In genomic region chr3:64642327-64643151, GRCh38 we compare ENCODE assay signal across 2 cellular contexts.
TF ChIP-seq lines count a peak whose summit lies in the region.

No MANE protein-coding gene starts in this region.

TF ChIP-seq in GM23338, 12 proteins besides CTCF, POLR2A, EP300 and RAD21:
- TF ChIP-seq ZNF331 (CRISPR knock-in tag; IDR thresholded peaks at IDR 0.05; ENCODE audit: low read depth) = no peak
- no peak for TF ChIP-seq NANOG (IDR thresholded peaks at IDR 0.05; ENCODE audit: borderline replicate concordance)
- TF ChIP-seq, protein P1, sequence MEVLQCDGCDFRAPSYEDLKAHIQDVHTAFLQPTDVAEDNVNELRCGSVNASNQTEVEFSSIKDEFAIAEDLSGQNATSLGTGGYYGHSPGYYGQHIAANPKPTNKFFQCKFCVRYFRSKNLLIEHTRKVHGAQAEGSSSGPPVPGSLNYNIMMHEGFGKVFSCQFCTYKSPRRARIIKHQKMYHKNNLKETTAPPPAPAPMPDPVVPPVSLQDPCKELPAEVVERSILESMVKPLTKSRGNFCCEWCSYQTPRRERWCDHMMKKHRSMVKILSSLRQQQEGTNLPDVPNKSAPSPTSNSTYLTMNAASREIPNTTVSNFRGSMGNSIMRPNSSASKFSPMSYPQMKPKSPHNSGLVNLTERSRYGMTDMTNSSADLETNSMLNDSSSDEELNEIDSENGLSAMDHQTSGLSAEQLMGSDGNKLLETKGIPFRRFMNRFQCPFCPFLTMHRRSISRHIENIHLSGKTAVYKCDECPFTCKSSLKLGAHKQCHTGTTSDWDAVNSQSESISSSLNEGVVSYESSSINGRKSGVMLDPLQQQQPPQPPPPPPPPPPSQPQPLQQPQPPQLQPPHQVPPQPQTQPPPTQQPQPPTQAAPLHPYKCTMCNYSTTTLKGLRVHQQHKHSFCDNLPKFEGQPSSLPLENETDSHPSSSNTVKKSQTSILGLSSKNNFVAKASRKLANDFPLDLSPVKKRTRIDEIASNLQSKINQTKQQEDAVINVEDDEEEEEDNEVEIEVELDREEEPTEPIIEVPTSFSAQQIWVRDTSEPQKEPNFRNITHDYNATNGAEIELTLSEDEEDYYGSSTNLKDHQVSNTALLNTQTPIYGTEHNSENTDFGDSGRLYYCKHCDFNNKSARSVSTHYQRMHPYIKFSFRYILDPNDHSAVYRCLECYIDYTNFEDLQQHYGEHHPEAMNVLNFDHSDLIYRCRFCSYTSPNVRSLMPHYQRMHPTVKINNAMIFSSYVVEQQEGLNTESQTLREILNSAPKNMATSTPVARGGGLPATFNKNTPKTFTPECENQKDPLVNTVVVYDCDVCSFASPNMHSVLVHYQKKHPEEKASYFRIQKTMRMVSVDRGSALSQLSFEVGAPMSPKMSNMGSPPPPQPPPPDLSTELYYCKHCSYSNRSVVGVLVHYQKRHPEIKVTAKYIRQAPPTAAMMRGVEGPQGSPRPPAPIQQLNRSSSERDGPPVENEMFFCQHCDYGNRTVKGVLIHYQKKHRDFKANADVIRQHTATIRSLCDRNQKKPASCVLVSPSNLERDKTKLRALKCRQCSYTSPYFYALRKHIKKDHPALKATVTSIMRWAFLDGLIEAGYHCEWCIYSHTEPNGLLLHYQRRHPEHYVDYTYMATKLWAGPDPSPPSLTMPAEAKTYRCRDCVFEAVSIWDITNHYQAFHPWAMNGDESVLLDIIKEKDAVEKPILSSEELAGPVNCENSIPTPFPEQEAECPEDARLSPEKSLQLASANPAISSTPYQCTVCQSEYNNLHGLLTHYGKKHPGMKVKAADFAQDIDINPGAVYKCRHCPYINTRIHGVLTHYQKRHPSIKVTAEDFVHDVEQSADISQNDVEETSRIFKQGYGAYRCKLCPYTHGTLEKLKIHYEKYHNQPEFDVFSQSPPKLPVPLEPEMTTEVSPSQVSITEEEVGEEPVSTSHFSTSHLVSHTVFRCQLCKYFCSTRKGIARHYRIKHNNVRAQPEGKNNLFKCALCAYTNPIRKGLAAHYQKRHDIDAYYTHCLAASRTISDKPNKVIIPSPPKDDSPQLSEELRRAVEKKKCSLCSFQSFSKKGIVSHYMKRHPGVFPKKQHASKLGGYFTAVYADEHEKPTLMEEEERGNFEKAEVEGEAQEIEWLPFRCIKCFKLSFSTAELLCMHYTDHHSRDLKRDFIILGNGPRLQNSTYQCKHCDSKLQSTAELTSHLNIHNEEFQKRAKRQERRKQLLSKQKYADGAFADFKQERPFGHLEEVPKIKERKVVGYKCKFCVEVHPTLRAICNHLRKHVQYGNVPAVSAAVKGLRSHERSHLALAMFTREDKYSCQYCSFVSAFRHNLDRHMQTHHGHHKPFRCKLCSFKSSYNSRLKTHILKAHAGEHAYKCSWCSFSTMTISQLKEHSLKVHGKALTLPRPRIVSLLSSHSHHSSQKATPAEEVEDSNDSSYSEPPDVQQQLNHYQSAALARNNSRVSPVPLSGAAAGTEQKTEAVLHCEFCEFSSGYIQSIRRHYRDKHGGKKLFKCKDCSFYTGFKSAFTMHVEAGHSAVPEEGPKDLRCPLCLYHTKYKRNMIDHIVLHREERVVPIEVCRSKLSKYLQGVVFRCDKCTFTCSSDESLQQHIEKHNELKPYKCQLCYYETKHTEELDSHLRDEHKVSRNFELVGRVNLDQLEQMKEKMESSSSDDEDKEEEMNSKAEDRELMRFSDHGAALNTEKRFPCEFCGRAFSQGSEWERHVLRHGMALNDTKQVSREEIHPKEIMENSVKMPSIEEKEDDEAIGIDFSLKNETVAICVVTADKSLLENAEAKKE (CRISPR knock-in tag; IDR thresholded peaks at IDR 0.05) = no peak
- TF ChIP-seq STAT1 (IDR thresholded peaks at IDR 0.05; ENCODE audit: unreplicated experiment) = no peak
- TF ChIP-seq REST (IDR thresholded peaks at IDR 0.05; ENCODE audit: unreplicated experiment) = no peak
- no peak for TF ChIP-seq EZH2 (IDR thresholded peaks at IDR 0.05; ENCODE audit: low read depth, unreplicated experiment)
- TF ChIP-seq CREB1 (CRISPR knock-in tag; IDR thresholded peaks at IDR 0.05; ENCODE audit: low read depth) = no peak
- no peak for TF ChIP-seq POLR2AphosphoS5 (IDR thresholded peaks at IDR 0.05; ENCODE audit: low read depth)
- TF ChIP-seq, protein P2, sequence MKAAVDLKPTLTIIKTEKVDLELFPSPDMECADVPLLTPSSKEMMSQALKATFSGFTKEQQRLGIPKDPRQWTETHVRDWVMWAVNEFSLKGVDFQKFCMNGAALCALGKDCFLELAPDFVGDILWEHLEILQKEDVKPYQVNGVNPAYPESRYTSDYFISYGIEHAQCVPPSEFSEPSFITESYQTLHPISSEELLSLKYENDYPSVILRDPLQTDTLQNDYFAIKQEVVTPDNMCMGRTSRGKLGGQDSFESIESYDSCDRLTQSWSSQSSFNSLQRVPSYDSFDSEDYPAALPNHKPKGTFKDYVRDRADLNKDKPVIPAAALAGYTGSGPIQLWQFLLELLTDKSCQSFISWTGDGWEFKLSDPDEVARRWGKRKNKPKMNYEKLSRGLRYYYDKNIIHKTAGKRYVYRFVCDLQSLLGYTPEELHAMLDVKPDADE (IDR thresholded peaks at IDR 0.05) = no peak
- TF ChIP-seq JUNB (IDR thresholded peaks at IDR 0.05; ENCODE audit: unreplicated experiment) = no peak
- TF ChIP-seq ZNF114 (CRISPR knock-in tag; IDR thresholded peaks at IDR 0.05) = no peak

TF ChIP-seq in HepG2, 621 proteins besides CTCF, POLR2A, EP300 and RAD21:
- TF ChIP-seq ONECUT2 (CRISPR knock-in tag; IDR thresholded peaks at IDR 0.05) = no peak
- TF ChIP-seq EZH2 (conservative IDR thresholded peaks at IDR 0.05; ENCODE audit: low read depth, low read length) = no peak
- TF ChIP-seq TRIM24 (CRISPR knock-in tag; IDR thresholded peaks at IDR 0.05) = no peak
- no peak for TF ChIP-seq ZNF501 (CRISPR knock-in tag; IDR thresholded peaks at IDR 0.05)
- no peak for TF ChIP-seq ZFP36 (IDR thresholded peaks at IDR 0.05; ENCODE audit: borderline replicate concordance, low read depth, low read length, partially characterized antibody)
- no peak for TF ChIP-seq NCOA5 (CRISPR knock-in tag; IDR thresholded peaks at IDR 0.05)
- no peak for TF ChIP-seq ZHX1 (CRISPR knock-in tag; IDR thresholded peaks at IDR 0.05; ENCODE audit: low read depth)
